8 cellular contexts compared by ENCODE assay signal in genomic region chr9:92763721-92764380, GRCh38. TPM values are rescaled to one million over a fixed set of nuclear protein-coding genes. Genes with fewer than 3 reads are reported as not detected.
DNase-seq lines count a peak whose midpoint lies in the region; ATAC-seq and TF ChIP-seq lines count a peak whose summit lies in the region.

No MANE protein-coding gene starts in this region.

- peak overlapping the region; percentile 92 for H3K4me3 Mint-ChIP-seq in activated naive CD8-positive, alpha-beta T cell treated with anti-CD3 and anti-CD28 coated beads for 36 hours

- H3K4me1 Mint-ChIP-seq in activated naive CD8-positive, alpha-beta T cell treated with anti-CD3 and anti-CD28 coated beads for 36 hours = peaks cover 45% of the 10 kb centered on the region

- peak overlapping the region; percentile 78 for H3K27ac Mint-ChIP-seq in activated naive CD8-positive, alpha-beta T cell treated with anti-CD3 and anti-CD28 coated beads for 36 hours

- no peaks in the 10 kb centered on the region for H3K27me3 Mint-ChIP-seq in activated naive CD8-positive, alpha-beta T cell treated with anti-CD3 and anti-CD28 coated beads for 36 hours

- H2AFZ ChIP-seq in ACC112 (ENCODE audit: low read length, unreplicated experiment) (peak overlapping the region; percentile 83), OCI-LY7 (ENCODE audit: low read length) (peak overlapping the region; percentile 30; the same call in 1 of the 2 replicates)

- peak overlapping the region; percentile 100 for H3K4me2 ChIP-seq in OCI-LY7 (ENCODE audit: low read length)

- ATAC-seq in GM18867 (IDR thresholded peaks at IDR 0.05; ENCODE audit: unreplicated experiment) (peak; percentile 0), esophagus mucosa (no peak)

- no peak for TF ChIP-seq POLR2A in spleen (IDR thresholded peaks at IDR 0.05)

- no peak overlapping the region for H3K27ac ChIP-seq in ACC112 (ENCODE audit: low read depth, low read length)
- H3K27ac ChIP-seq in OCI-LY7 (ENCODE audit: low read depth, low read length, poor library complexity, severe bottlenecking) = peak overlapping the region; percentile 45
- peak overlapping the region; percentile 63 to 100 (median 99) for H3K27ac ChIP-seq in spleen

- H3K9me3 ChIP-seq in OCI-LY7 (ENCODE audit: low read length) = no peaks in the 10 kb centered on the region
- H3K9me3 ChIP-seq in spleen = no peaks in the 10 kb centered on the region

- H3K36me3 ChIP-seq in ACC112 (ENCODE audit: insufficient read depth, low read length) = no peaks in the 10 kb centered on the region
- H3K36me3 ChIP-seq in OCI-LY7 (ENCODE audit: insufficient read depth, low read length) = no peaks in the 10 kb centered on the region
- H3K36me3 ChIP-seq in spleen = no peaks in the 10 kb centered on the region

- H3K9me3 Mint-ChIP-seq in activated naive CD8-positive, alpha-beta T cell treated with anti-CD3 and anti-CD28 coated beads for 36 hours = no peaks in the 10 kb centered on the region

- WGBS in spleen, 5 donors = 0 to 1% (median 0%) methylated on average over 10 to 42 of the region's 42 CpGs

- H3K4me1 ChIP-seq in ACC112 (ENCODE audit: control insufficient read depth, insufficient read depth, low read length, unreplicated experiment) (peaks cover 20% of the 10 kb centered on the region), OCI-LY7 (ENCODE audit: insufficient read depth, low read length, poor library complexity, severe bottlenecking) (peaks cover 55% of the 10 kb centered on the region), spleen (peaks cover 40 to 70% (median 56%) of the 10 kb centered on the region in 6 donors)

- H3K9me2 ChIP-seq in OCI-LY7 (ENCODE audit: insufficient read depth, low read length) = no peaks in the 10 kb centered on the region

- H3K79me2 ChIP-seq in ACC112 (ENCODE audit: control insufficient read depth, insufficient read depth, low read length, unreplicated experiment) = peaks cover 57% of the 10 kb centered on the region
- H3K79me2 ChIP-seq in OCI-LY7 (ENCODE audit: insufficient read depth, low read depth, low read length) = peaks cover 56% of the 10 kb centered on the region

- CTCF ChIA-PET in OCI-LY7 (lab: Charles Lee; ENCODE audit: unreplicated experiment) = interaction anchor here (1.1 kb wide), 1 partner anchor 47 kb away, joined by 4 read pairs; no protein-coding TSS in a partner anchor

- TF ChIP-seq CTCF in OCI-LY7 (conservative IDR thresholded peaks at IDR 0.05; ENCODE audit: low read length) = no peak
- no peak for TF ChIP-seq CTCF in spleen (IDR thresholded peaks at IDR 0.05 in 8 of 11, conservative IDR thresholded peaks at IDR 0.05 in 3 of 11)

- H3K36me3 Mint-ChIP-seq in activated naive CD8-positive, alpha-beta T cell treated with anti-CD3 and anti-CD28 coated beads for 36 hours = no peaks in the 10 kb centered on the region

- no TSS peak for BruUV-seq in OCI-LY7 (replicated peaks; lab: Mats Ljungman, UMichigan)

- no peaks in the 10 kb centered on the region; the same call in 1 of the 2 replicates for H3K27me3 ChIP-seq in ACC112 (ENCODE audit: insufficient read depth, low read length)
- H3K27me3 ChIP-seq in spleen (replicated peaks in 1 of 7) = no peaks in the 10 kb centered on the region

- H4K20me1 ChIP-seq in OCI-LY7 (ENCODE audit: insufficient read depth, low read length) = peaks cover 23% of the 10 kb centered on the region

- H3K4me3 ChIP-seq in ACC112 (ENCODE audit: low read depth, low read length) = peak overlapping the region; percentile 98
- peak overlapping the region; percentile 99 for H3K4me3 ChIP-seq in OCI-LY7 (ENCODE audit: low read depth, low read length, poor library complexity, severe bottlenecking)
- H3K4me3 ChIP-seq in iPS-11a (ENCODE audit: low read depth, low read length) = peak overlapping the region; percentile 94
- peak overlapping the region; percentile 94 to 100 (median 98) for H3K4me3 ChIP-seq in spleen

- POLR2A ChIA-PET in OCI-LY7 (lab: Charles Lee) = interaction anchor here (0.8 to 1.5 kb wide), 6 partner anchors 8 to 44 kb away, joined by 3 to 4 read pairs (median 3); no protein-coding TSS in a partner anchor

- intact Hi-C loops in OCI-LY7 (cut with micrococcal nuclease; ENCODE audit: unreplicated experiment) (loop anchor here (1.0 to 10.0 kb wide), 3 partner anchors 43 to 471 kb away; partner anchors contain the start of gene IARS1), spleen (cut with DNase I; ENCODE audit: low total_unique reads) (no loop called here)

- DNase-seq in OCI-LY7 (ENCODE audit: low spot score) = peak; percentile 57
- DNase-seq in activated naive CD8-positive, alpha-beta T cell treated with anti-CD3 and anti-CD28 coated beads for 36 hours = peak; percentile 57
- peak; percentile 93 for DNase-seq in spleen
- no peak for DNase-seq in OCI-M2 (lab: John Stamatoyannopoulos, UW; ENCODE audit: unreplicated experiment)

RNA-seq across cellular contexts. Expression of gene BICD2, which starts 0.8 kb away (rescaled TPM):
- 71.0 and 71.7 TPM in 2 replicates for total RNA-seq in OCI-LY7 (2014; rRNA removed; shearing (Covaris generic))
- 46.5 and 53.9 TPM in 2 replicates for total RNA-seq in OCI-LY7 (2022)
- 10 to 100 TPM; 19.2 to 20.5 TPM for total RNA-seq in activated naive CD8-positive, alpha-beta T cell treated with anti-CD3 and anti-CD28 coated beads for 36 hours
- total RNA-seq in spleen = 10 to 100 TPM; 30.6 to 55.7 (median 36.8) TPM
- polyA plus RNA-seq in spleen = 10 to 100 TPM in 2 of 3 donors, 1 to 10 TPM in 1; 9.4 to 12.0 (median 11.7) TPM
- 63.7 TPM for total RNA-seq in esophagus mucosa
